Comparison of ENCODE assay signal across 1 cellular context in the genomic region with DNA sequence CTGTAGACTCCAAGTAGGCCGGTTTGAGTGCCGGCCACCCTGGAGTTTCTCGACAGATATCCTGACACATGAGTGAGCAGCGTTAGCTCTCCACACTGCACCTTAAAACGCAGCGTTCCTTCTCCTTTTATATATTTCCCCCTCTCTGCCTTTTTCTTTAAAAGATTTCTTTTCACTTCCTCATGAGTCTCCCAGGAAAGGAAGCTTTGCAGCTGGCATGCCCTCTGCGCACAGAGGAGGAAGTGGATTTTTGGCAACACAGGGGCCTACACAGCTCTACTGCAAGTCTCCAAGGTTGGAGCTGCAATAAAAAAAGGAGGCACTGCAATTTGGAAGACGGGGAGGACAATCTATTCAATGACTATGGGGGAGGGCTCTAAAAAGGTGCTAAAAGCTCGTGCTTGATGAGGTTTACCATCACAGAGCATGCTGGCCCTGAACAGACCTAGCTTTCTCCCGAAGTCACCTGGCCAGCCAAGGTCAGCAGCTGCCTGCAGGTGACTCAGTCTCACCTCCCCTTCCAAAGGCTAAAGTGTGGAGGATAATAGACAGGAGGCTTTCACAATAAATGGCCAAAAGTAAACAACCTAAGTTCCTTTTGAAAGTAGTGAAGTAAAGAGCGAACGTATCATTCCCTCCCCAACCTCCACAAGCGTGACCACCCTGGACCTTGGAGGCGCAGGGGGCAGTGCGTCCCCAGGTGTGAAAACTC.
TF ChIP-seq lines count a peak whose summit lies in the region.

No MANE protein-coding gene starts in this region.

TF ChIP-seq in HepG2, 621 proteins besides CTCF, POLR2A, EP300 and RAD21 (continued from another document):
- TF ChIP-seq, protein P1, sequence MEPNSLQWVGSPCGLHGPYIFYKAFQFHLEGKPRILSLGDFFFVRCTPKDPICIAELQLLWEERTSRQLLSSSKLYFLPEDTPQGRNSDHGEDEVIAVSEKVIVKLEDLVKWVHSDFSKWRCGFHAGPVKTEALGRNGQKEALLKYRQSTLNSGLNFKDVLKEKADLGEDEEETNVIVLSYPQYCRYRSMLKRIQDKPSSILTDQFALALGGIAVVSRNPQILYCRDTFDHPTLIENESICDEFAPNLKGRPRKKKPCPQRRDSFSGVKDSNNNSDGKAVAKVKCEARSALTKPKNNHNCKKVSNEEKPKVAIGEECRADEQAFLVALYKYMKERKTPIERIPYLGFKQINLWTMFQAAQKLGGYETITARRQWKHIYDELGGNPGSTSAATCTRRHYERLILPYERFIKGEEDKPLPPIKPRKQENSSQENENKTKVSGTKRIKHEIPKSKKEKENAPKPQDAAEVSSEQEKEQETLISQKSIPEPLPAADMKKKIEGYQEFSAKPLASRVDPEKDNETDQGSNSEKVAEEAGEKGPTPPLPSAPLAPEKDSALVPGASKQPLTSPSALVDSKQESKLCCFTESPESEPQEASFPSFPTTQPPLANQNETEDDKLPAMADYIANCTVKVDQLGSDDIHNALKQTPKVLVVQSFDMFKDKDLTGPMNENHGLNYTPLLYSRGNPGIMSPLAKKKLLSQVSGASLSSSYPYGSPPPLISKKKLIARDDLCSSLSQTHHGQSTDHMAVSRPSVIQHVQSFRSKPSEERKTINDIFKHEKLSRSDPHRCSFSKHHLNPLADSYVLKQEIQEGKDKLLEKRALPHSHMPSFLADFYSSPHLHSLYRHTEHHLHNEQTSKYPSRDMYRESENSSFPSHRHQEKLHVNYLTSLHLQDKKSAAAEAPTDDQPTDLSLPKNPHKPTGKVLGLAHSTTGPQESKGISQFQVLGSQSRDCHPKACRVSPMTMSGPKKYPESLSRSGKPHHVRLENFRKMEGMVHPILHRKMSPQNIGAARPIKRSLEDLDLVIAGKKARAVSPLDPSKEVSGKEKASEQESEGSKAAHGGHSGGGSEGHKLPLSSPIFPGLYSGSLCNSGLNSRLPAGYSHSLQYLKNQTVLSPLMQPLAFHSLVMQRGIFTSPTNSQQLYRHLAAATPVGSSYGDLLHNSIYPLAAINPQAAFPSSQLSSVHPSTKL (CRISPR knock-in tag; IDR thresholded peaks at IDR 0.05) = peak; percentile 53
- TF ChIP-seq TBP (CRISPR knock-in tag; IDR thresholded peaks at IDR 0.05) = no peak
- peak; percentile 43; the same call in 1 of the 2 replicates for TF ChIP-seq CEBPG (CRISPR knock-in tag; IDR thresholded peaks at IDR 0.05)
- TF ChIP-seq, protein P2, sequence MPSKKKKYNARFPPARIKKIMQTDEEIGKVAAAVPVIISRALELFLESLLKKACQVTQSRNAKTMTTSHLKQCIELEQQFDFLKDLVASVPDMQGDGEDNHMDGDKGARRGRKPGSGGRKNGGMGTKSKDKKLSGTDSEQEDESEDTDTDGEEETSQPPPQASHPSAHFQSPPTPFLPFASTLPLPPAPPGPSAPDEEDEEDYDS (CRISPR knock-in tag; IDR thresholded peaks at IDR 0.05) = no peak
- no peak for TF ChIP-seq ZNF501 (CRISPR knock-in tag; IDR thresholded peaks at IDR 0.05)
- TF ChIP-seq CEBPB (IDR thresholded peaks at IDR 0.05; ENCODE audit: borderline replicate concordance, low read depth, low read length) = peak; percentile 59; the same call in 1 of the 2 replicates
- TF ChIP-seq ZKSCAN5 (CRISPR knock-in tag; IDR thresholded peaks at IDR 0.05) = peak; percentile 54; the same call in 1 of the 2 replicates
- TF ChIP-seq ZSCAN21 (CRISPR knock-in tag; IDR thresholded peaks at IDR 0.05; ENCODE audit: borderline replicate concordance) = no peak
- no peak for TF ChIP-seq ZFP41 (CRISPR knock-in tag; IDR thresholded peaks at IDR 0.05; ENCODE audit: borderline replicate concordance)
- TF ChIP-seq, protein P3, sequence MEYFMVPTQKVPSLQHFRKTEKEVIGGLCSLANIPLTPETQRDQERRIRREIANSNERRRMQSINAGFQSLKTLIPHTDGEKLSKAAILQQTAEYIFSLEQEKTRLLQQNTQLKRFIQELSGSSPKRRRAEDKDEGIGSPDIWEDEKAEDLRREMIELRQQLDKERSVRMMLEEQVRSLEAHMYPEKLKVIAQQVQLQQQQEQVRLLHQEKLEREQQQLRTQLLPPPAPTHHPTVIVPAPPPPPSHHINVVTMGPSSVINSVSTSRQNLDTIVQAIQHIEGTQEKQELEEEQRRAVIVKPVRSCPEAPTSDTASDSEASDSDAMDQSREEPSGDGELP (IDR thresholded peaks at IDR 0.05; ENCODE audit: borderline replicate concordance, low read depth) = peak; percentile 52; the same call in 1 of the 2 replicates
- no peak for TF ChIP-seq MIER3 (CRISPR knock-in tag; IDR thresholded peaks at IDR 0.05; ENCODE audit: borderline replicate concordance)
- peak; percentile 88 for TF ChIP-seq ZEB1 (IDR thresholded peaks at IDR 0.05; ENCODE audit: insufficient replicate concordance, low read depth)
- TF ChIP-seq ETV5 (CRISPR knock-in tag; IDR thresholded peaks at IDR 0.05; ENCODE audit: borderline replicate concordance) = peak; percentile 11; the same call in 1 of the 2 replicates
- TF ChIP-seq CENPX (CRISPR knock-in tag; IDR thresholded peaks at IDR 0.05) = no peak
- no peak for TF ChIP-seq PHF20 (CRISPR knock-in tag; IDR thresholded peaks at IDR 0.05)
- TF ChIP-seq FOXP1 (IDR thresholded peaks at IDR 0.05) = no peak
- TF ChIP-seq FOXP1 (CRISPR knock-in tag; IDR thresholded peaks at IDR 0.05) = peak; percentile 6; the same call in 1 of the 2 replicates
- TF ChIP-seq FOXA1 (IDR thresholded peaks at IDR 0.05) = no peak
- TF ChIP-seq FOXA1 (CRISPR knock-in tag; IDR thresholded peaks at IDR 0.05) = peak; percentile 70
- peak; percentile 20; the same call in 1 of the 2 replicates for TF ChIP-seq RXRA (CRISPR knock-in tag; IDR thresholded peaks at IDR 0.05)
- no peak; the same call in 1 of the 2 replicates for TF ChIP-seq MYC (CRISPR knock-in tag; IDR thresholded peaks at IDR 0.05; ENCODE audit: borderline replicate concordance)
- TF ChIP-seq ZNF7 (CRISPR knock-in tag; IDR thresholded peaks at IDR 0.05) = no peak
- peak; percentile 35; the same call in 1 of the 2 replicates for TF ChIP-seq RARA (CRISPR knock-in tag; IDR thresholded peaks at IDR 0.05)
- TF ChIP-seq GFI1 (CRISPR knock-in tag; IDR thresholded peaks at IDR 0.05; ENCODE audit: borderline replicate concordance) = no peak
- no peak for TF ChIP-seq TCF7L2 (IDR thresholded peaks at IDR 0.05; ENCODE audit: low read depth, low read length)
- TF ChIP-seq ZNF30 (CRISPR knock-in tag; IDR thresholded peaks at IDR 0.05) = no peak
- TF ChIP-seq, protein P4, sequence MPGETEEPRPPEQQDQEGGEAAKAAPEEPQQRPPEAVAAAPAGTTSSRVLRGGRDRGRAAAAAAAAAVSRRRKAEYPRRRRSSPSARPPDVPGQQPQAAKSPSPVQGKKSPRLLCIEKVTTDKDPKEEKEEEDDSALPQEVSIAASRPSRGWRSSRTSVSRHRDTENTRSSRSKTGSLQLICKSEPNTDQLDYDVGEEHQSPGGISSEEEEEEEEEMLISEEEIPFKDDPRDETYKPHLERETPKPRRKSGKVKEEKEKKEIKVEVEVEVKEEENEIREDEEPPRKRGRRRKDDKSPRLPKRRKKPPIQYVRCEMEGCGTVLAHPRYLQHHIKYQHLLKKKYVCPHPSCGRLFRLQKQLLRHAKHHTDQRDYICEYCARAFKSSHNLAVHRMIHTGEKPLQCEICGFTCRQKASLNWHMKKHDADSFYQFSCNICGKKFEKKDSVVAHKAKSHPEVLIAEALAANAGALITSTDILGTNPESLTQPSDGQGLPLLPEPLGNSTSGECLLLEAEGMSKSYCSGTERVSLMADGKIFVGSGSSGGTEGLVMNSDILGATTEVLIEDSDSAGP (CRISPR knock-in tag; IDR thresholded peaks at IDR 0.05; ENCODE audit: borderline replicate concordance) = no peak
- TF ChIP-seq BHLHE40 (IDR thresholded peaks at IDR 0.05; ENCODE audit: low read length) = peak; percentile 39; the same call in 1 of the 2 replicates
- TF ChIP-seq ZNF33A (CRISPR knock-in tag; IDR thresholded peaks at IDR 0.05; ENCODE audit: borderline replicate concordance) = no peak
- no peak for TF ChIP-seq ZNF12 (CRISPR knock-in tag; IDR thresholded peaks at IDR 0.05)
- peak; percentile 38; the same call in 1 of the 2 replicates for TF ChIP-seq SOX5 (CRISPR knock-in tag; IDR thresholded peaks at IDR 0.05; ENCODE audit: borderline replicate concordance)
